ENCODE assay signal across 8 cellular contexts in genomic region chr13:75537401-75538365, GRCh38. TPM values are rescaled to one million over a fixed set of nuclear protein-coding genes. Genes with fewer than 3 reads are reported as not detected.
DNase-seq lines count a peak whose midpoint lies in the region; ATAC-seq and TF ChIP-seq lines count a peak whose summit lies in the region.

COMMD6 (minus strand) TSS chr13:75537841; CDS start chr13:75537805, 36 bp downstream.

- H3K18ac ChIP-seq in mesendoderm (ENCODE audit: low read length), result peak within 1 kb of the TSS; percentile 1

- H3K79me1 ChIP-seq in mesendoderm (ENCODE audit: low read length), result peaks cover 6% of the 10 kb centered on the region

- no peak within 1 kb of the TSS for H3K23ac ChIP-seq in mesendoderm (ENCODE audit: low read length)

- H3K4me3 ChIP-seq in endodermal cell (ENCODE audit: low read length), result peak within 1 kb of the TSS; percentile 96
- peak within 1 kb of the TSS; percentile 82 for H3K4me3 ChIP-seq in mesendoderm (ENCODE audit: low read length)

- peak within 1 kb of the TSS; percentile 95 for H3K56ac ChIP-seq in mesendoderm (ENCODE audit: low read length)

- H3K4me2 ChIP-seq in mesendoderm (ENCODE audit: low read length), result peak within 1 kb of the TSS; percentile 69

- no peak within 1 kb of the TSS for H2BK120ac ChIP-seq in mesendoderm (ENCODE audit: low read depth, low read length)

- H4K8ac ChIP-seq in mesendoderm (ENCODE audit: low read depth, low read length), result no peak within 1 kb of the TSS

- peaks cover 6% of the 10 kb centered on the region for H3K79me2 ChIP-seq in mesendoderm (ENCODE audit: control insufficient read depth, insufficient read depth, low read length)

- no peaks in the 10 kb centered on the region for H3K9me3 Mint-ChIP-seq in activated CD8-positive, alpha-beta memory T cell treated with anti-CD3 and anti-CD28 coated beads, Interleukin-2, amount 10 ng/mL, durations not matched to agents 7 days and 5 days (ENCODE audit: low read depth)
- H3K9me3 Mint-ChIP-seq in endodermal cell, result peaks cover 8% of the 10 kb centered on the region

- no peak within 1 kb of the TSS for H2BK5ac ChIP-seq in mesendoderm (ENCODE audit: low read length)

- H2BK15ac ChIP-seq in mesendoderm (replicated peaks; ENCODE audit: low read depth), result no peak within 1 kb of the TSS

- ATAC-seq in GM19468 (IDR thresholded peaks at IDR 0.05; ENCODE audit: extremely low read depth, unreplicated experiment), result peak; percentile 97
- peak; percentile 96 for ATAC-seq in activated CD8-positive, alpha-beta memory T cell treated with anti-CD3 and anti-CD28 coated beads, Interleukin-2, amount 10 ng/mL, durations not matched to agents 7 days and 5 days

- H3K4me1 ChIP-seq in endodermal cell (ENCODE audit: control insufficient read depth, insufficient read depth, low read length), result no peaks in the 10 kb centered on the region
- H3K4me1 ChIP-seq in mesendoderm (ENCODE audit: control insufficient read depth, low read depth, low read length), result no peaks in the 10 kb centered on the region

- no peaks in the 10 kb centered on the region for H3K9me3 ChIP-seq in endodermal cell (ENCODE audit: control insufficient read depth, low read length)

- in situ Hi-C loops in Caki2 (cut with HindIII; ENCODE audit: low pct_unique_long_range_greater_than_20kb, low sequenced_read_pairs), result no loop called here

- TF ChIP-seq CTCF in endodermal cell (conservative IDR thresholded peaks at IDR 0.05), result peak; percentile 45

- no peak within 1 kb of the TSS for H4K5ac ChIP-seq in mesendoderm (ENCODE audit: low read length)

- H2AK5ac ChIP-seq in mesendoderm (ENCODE audit: low read length), result no peak within 1 kb of the TSS

- no peak within 1 kb of the TSS for H3K4ac ChIP-seq in mesendoderm (ENCODE audit: low read depth, low read length)

- H3K4me1 Mint-ChIP-seq in activated CD8-positive, alpha-beta memory T cell treated with anti-CD3 and anti-CD28 coated beads, Interleukin-2, amount 10 ng/mL, durations not matched to agents 7 days and 5 days, result peaks cover 33% of the 10 kb centered on the region
- peaks cover 19% of the 10 kb centered on the region for H3K4me1 Mint-ChIP-seq in endodermal cell

- CTCF ChIA-PET in activated CD8-positive, alpha-beta memory T cell treated with anti-CD3 and anti-CD28 coated beads, Interleukin-2, amount 10 ng/mL, durations not matched to agents 7 days and 5 days (lab: Charles Lee), result interaction anchor here (1.2 to 3.0 kb wide), 5 partner anchors 10 to 165 kb away, joined by 3 to 10 read pairs (median 3); partner anchors contain the start of genes TBC1D4 and UCHL3

- DNase-seq in Caki2 (ENCODE audit: low read depth) (peak; percentile 86), HS-27A (ENCODE audit: low read depth) (peak; percentile 60), NOMO-1 treated with DMSO at 0.1 percent for 48 hours (lab: John Stamatoyannopoulos, UW; ENCODE audit: unreplicated experiment) (peak; percentile 69), endodermal cell (peak; percentile 96), mesendoderm (peak; percentile 96)
- peak; percentile 78 for DNase-seq in activated CD8-positive, alpha-beta memory T cell treated with anti-CD3 and anti-CD28 coated beads, Interleukin-2, amount 10 ng/mL, durations not matched to agents 7 days and 5 days
- peak; percentile 41 for DNase-seq in stimulated activated CD8-positive, alpha-beta memory T cell treated with anti-CD3 and anti-CD28 coated beads, Interleukin-15, amount 100 ng/mL, for 24 hours (ENCODE audit: low read depth)

- peaks cover 32% of the 10 kb centered on the region for H3K36me3 ChIP-seq in endodermal cell (ENCODE audit: control insufficient read depth, insufficient read depth, low read length)
- peaks cover 2% of the 10 kb centered on the region for H3K36me3 ChIP-seq in mesendoderm (ENCODE audit: control insufficient read depth, insufficient read depth, low read length)

- H3K27me3 ChIP-seq in endodermal cell (ENCODE audit: control insufficient read depth, insufficient read depth, low read length, poor library complexity, severe bottlenecking) (no peaks in the 10 kb centered on the region), mesendoderm (ENCODE audit: insufficient read depth, low read length, poor library complexity) (no peaks in the 10 kb centered on the region)

- WGBS in endodermal cell (ENCODE audit: insufficient coverage in 1 of 2, insufficient read length in 1 of 2), 2 experiments, result 1 to 2% methylated on average over 23 to 51 of the region's 51 CpGs
- no CpG with 5 or more reads among the region's 51 CpGs for WGBS in mesendoderm (ENCODE audit: extremely low coverage, insufficient coverage, low lambda C conversion rate)

- H3K27ac ChIP-seq in endodermal cell (ENCODE audit: low read depth, low read length), result peak within 1 kb of the TSS; percentile 67
- no peak within 1 kb of the TSS for H3K27ac ChIP-seq in mesendoderm (ENCODE audit: low read depth, low read length)

- peaks cover 16% of the 10 kb centered on the region for H3K36me3 Mint-ChIP-seq in activated CD8-positive, alpha-beta memory T cell treated with anti-CD3 and anti-CD28 coated beads, Interleukin-2, amount 10 ng/mL, durations not matched to agents 7 days and 5 days
- peaks cover 26% of the 10 kb centered on the region for H3K36me3 Mint-ChIP-seq in endodermal cell (ENCODE audit: low read depth)

- peak within 1 kb of the TSS; percentile 94 for H3K4me3 Mint-ChIP-seq in activated CD8-positive, alpha-beta memory T cell treated with anti-CD3 and anti-CD28 coated beads, Interleukin-2, amount 10 ng/mL, durations not matched to agents 7 days and 5 days
- H3K4me3 Mint-ChIP-seq in endodermal cell, result peak within 1 kb of the TSS; percentile 98

- H3K27me3 Mint-ChIP-seq in activated CD8-positive, alpha-beta memory T cell treated with anti-CD3 and anti-CD28 coated beads, Interleukin-2, amount 10 ng/mL, durations not matched to agents 7 days and 5 days, result no peaks in the 10 kb centered on the region
- H3K27me3 Mint-ChIP-seq in endodermal cell (ENCODE audit: insufficient read depth), result peaks cover 2% of the 10 kb centered on the region

- peak within 1 kb of the TSS; percentile 89 for H3K27ac Mint-ChIP-seq in activated CD8-positive, alpha-beta memory T cell treated with anti-CD3 and anti-CD28 coated beads, Interleukin-2, amount 10 ng/mL, durations not matched to agents 7 days and 5 days
- H3K27ac Mint-ChIP-seq in endodermal cell, result peak within 1 kb of the TSS; percentile 96

- H3K9ac ChIP-seq in endodermal cell (ENCODE audit: extremely low read depth, low read length, poor library complexity, severe bottlenecking) (peak within 1 kb of the TSS; percentile 77), mesendoderm (ENCODE audit: low read length) (peak within 1 kb of the TSS; percentile 87)

RNA-seq across cellular contexts. Expression of gene COMMD6, which starts in this region (rescaled TPM):
- 107 and 140 TPM in 2 replicates for total RNA-seq in Caki2 (2014; rRNA removed; shearing (Covaris generic); ENCODE audit: low replicate concordance)
- total RNA-seq in activated CD8-positive, alpha-beta memory T cell treated with anti-CD3 and anti-CD28 coated beads, Interleukin-2, amount 10 ng/mL, durations not matched to agents 7 days and 5 days, result 100 to 1,000 TPM in 1 of 2 experiments, 10 to 100 TPM in 1; 97.6 to 130 TPM
- total RNA-seq in endodermal cell, result 100 to 1,000 TPM; 119 to 128 TPM
- polyA plus RNA-seq in endodermal cell (2013, experiment 1 of 2), result 233 TPM
- 219 TPM for polyA plus RNA-seq in endodermal cell (2013, experiment 2 of 2)
- polyA plus RNA-seq in mesendoderm (2013, experiment 1 of 2), result 208 TPM
- polyA plus RNA-seq in mesendoderm (2013, experiment 2 of 2), result 207 TPM

Comparison
In these comparisons a context has a peak if more than half of its experiments do, and no peak if none do; other contexts are left out.
1. DNase-seq: peak in every context shown above with its lines; median percentile 96 in endodermal cell; 96 in mesendoderm; 86 in Caki2; 78 in activated CD8-positive, alpha-beta memory T cell treated with anti-CD3 and anti-CD28 coated beads, Interleukin-2, amount 10 ng/mL, durations not matched to agents 7 days and 5 days; 69 in NOMO-1 treated with DMSO at 0.1 percent for 48 hours; 60 in HS-27A; 41 in stimulated activated CD8-positive, alpha-beta memory T cell treated with anti-CD3 and anti-CD28 coated beads, Interleukin-15, amount 100 ng/mL, for 24 hours.